In genomic region chr14:105290598-105291356, GRCh38 we compare ENCODE assay signal across 1 cellular context.
TF ChIP-seq lines count a peak whose summit lies in the region.

No MANE protein-coding gene starts in this region.

TF ChIP-seq in HCT116, 20 proteins besides CTCF, POLR2A, EP300 and RAD21:
- no peak for TF ChIP-seq EZH2phosphoT487 (IDR thresholded peaks at IDR 0.05; ENCODE audit: borderline replicate concordance)
- TF ChIP-seq ATF3 (IDR thresholded peaks at IDR 0.05), result no peak
- TF ChIP-seq POLR2AphosphoS5 (IDR thresholded peaks at IDR 0.05; ENCODE audit: low read depth, low read length), result no peak
- TF ChIP-seq JUND (IDR thresholded peaks at IDR 0.05), result no peak
